ENCODE assay signal across 8 cellular contexts in the genomic region with DNA sequence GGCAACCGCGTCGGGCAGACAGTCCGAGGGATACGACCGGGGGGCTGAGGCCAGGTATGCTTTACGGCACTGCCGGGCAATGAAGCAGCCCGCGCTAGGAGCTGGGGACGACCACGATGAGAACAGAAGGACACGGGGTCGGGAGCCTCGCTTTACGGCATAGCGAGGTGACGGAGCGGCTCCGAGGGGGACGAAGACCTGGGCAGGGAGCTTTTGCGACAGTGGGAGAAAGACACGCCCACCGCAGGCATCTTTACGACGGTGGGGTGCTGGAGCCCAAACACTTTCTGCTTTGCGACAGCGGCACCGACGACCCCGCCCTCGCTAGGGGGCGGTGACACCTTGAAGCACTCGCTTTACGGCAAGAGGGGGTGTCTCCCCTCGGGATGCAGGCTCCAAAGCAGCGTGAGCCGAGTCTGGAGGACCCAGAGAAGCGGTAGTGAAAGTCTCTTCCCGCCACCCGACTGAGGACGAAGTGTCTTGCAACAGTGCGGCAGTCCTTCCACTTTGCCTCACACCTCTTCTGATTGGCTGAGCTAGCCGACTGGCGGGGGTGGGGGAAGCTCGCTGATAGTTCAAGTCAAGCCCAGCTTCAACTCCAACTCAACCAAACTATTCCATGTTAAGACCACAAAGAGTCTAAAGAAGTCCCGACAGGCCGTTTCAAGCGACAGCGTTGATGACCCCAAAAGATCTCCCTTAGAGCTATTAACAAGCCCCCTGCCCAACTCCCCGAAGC. TPM values are rescaled to one million over a fixed set of nuclear protein-coding genes. Genes with fewer than 3 reads are reported as not detected.
DNase-seq lines count a peak whose midpoint lies in the region; ATAC-seq and TF ChIP-seq lines count a peak whose summit lies in the region.

No MANE protein-coding gene starts in this region.

- no peak for TF ChIP-seq CTCF in PC-9 (conservative IDR thresholded peaks at IDR 0.05)

- BruUV-seq in PC-9 (replicated peaks; lab: Mats Ljungman, UMichigan) = TSS peak; percentile 94

- H2AFZ ChIP-seq in PC-9 = peak overlapping the region; percentile 90

- CTCF ChIA-PET in PC-9 (lab: Charles Lee) = interaction anchor here (0.5 to 1.3 kb wide), 7 partner anchors 13 to 679 kb away, joined by 3 to 11 read pairs (median 3); no protein-coding TSS in a partner anchor

- H3F3A ChIP-seq in PC-9 (ENCODE audit: insufficient read depth, low read depth) = peaks cover 9% of the 10 kb centered on the region; the same call in 1 of the 2 replicates

- H3K27me3 Mint-ChIP-seq in activated T-cell treated with anti-CD3 and anti-CD28 coated beads, Interleukin-2, amount 50 U/mL, for 4 hours (ENCODE audit: low read depth) = no peaks in the 10 kb centered on the region

- TF ChIP-seq POLR2A in erythroblast (IDR thresholded peaks at IDR 0.05; ENCODE audit: low read length) = peak; percentile 63

- peaks cover 3% of the 10 kb centered on the region for H3K36me3 Mint-ChIP-seq in activated T-cell treated with anti-CD3 and anti-CD28 coated beads, Interleukin-2, amount 50 U/mL, for 4 hours (ENCODE audit: insufficient read depth)

- peak overlapping the region; percentile 79 to 89 for H3K9ac ChIP-seq in mucosa of rectum (ENCODE audit: low read depth in 1 of 2, low read length in 2 of 2)

- H3K4me1 Mint-ChIP-seq in activated T-cell treated with anti-CD3 and anti-CD28 coated beads, Interleukin-2, amount 50 U/mL, for 4 hours (ENCODE audit: low read depth) = peaks cover 38% of the 10 kb centered on the region

- H3K4me2 ChIP-seq in PC-9 = peak overlapping the region; percentile 96

- peak; percentile 41 for ATAC-seq in GM21619 (IDR thresholded peaks at IDR 0.05; ENCODE audit: unreplicated experiment)
- peak; percentile 65 to 72 for ATAC-seq in activated T-cell treated with anti-CD3 and anti-CD28 coated beads, Interleukin-2, amount 50 U/mL, for 4 hours

- H3K9me3 ChIP-seq in PC-9 (ENCODE audit: insufficient read depth, low read depth) (no peaks in the 10 kb centered on the region), mucosa of rectum (ENCODE audit: control insufficient read depth in 2 of 2, low read length in 2 of 2) (no peaks in the 10 kb centered on the region)

- DNase-seq in DMS153 treated with DMSO at 0.1 percent for 48 hours (lab: John Stamatoyannopoulos, UW; ENCODE audit: unreplicated experiment) (peak; percentile 60), KBM-7 (peak; percentile 99), PC-9 (peak; percentile 94 to 98), erythroblast (lab: John Stamatoyannopoulos, UW) (peak; percentile 99 to 100)
- DNase-seq in activated T-cell treated with anti-CD3 and anti-CD28 coated beads, Interleukin-2, amount 50 U/mL, for 4 hours = peak; percentile 93
- DNase-seq in stimulated activated CD8-positive, alpha-beta memory T cell treated with anti-CD3 and anti-CD28 coated beads, Interleukin-4, amount 100 ng/mL, for 4 hours (ENCODE audit: low read depth in 2 of 2, low spot score in 1 of 2) = peak; percentile 91 to 94

- H3K27me3 ChIP-seq in PC-9 (ENCODE audit: insufficient read depth, low read depth) = no peaks in the 10 kb centered on the region
- no peaks in the 10 kb centered on the region for H3K27me3 ChIP-seq in mucosa of rectum (ENCODE audit: control insufficient read depth in 2 of 2, insufficient read depth in 2 of 2, low read length in 2 of 2)

- H3K27ac ChIP-seq in PC-9 (peak overlapping the region; percentile 67), mucosa of rectum (ENCODE audit: low read depth in 2 of 2, low read length in 2 of 2) (peak overlapping the region; percentile 92 to 96)

- H3K9me3 Mint-ChIP-seq in activated T-cell treated with anti-CD3 and anti-CD28 coated beads, Interleukin-2, amount 50 U/mL, for 4 hours = no peaks in the 10 kb centered on the region

- POLR2A ChIA-PET in PC-9 (lab: Charles Lee; ENCODE audit: unreplicated experiment) = interaction anchor here (0.5 to 1.1 kb wide), 21 partner anchors 9 to 823 kb away, joined by 3 to 16 read pairs (median 5); a partner anchor contains a TSS

- no peaks in the 10 kb centered on the region for H3K36me3 ChIP-seq in PC-9 (ENCODE audit: low read depth)
- H3K36me3 ChIP-seq in mucosa of rectum (ENCODE audit: control insufficient read depth in 2 of 2, insufficient read depth in 2 of 2, low read length in 2 of 2) = peaks cover 3 to 20% of the 10 kb centered on the region in 2 donors

- H3K79me2 ChIP-seq in PC-9 (ENCODE audit: low read depth) = peaks cover 25% of the 10 kb centered on the region

- H3K4me1 ChIP-seq in PC-9 (replicated peaks; ENCODE audit: insufficient read depth) (peaks cover 16% of the 10 kb centered on the region), mucosa of rectum (ENCODE audit: control insufficient read depth in 2 of 2, insufficient read depth in 2 of 2, low read length in 2 of 2) (peaks cover 7 to 23% of the 10 kb centered on the region in 2 donors)

- in situ Hi-C loops in KBM-7 (cut with MboI; ENCODE audit: low pct_unique_long_range_greater_than_20kb, low sequenced_read_pairs) = loop anchor here (25.0 kb wide), 1 partner anchor 292 kb away; a partner anchor contains a TSS

- no peaks in the 10 kb centered on the region for H3K9me2 ChIP-seq in PC-9 (ENCODE audit: insufficient read depth)

- H3K4me3 ChIP-seq in PC-9 (peak overlapping the region; percentile 100), mucosa of rectum (ENCODE audit: low read length in 2 of 2) (peak overlapping the region; percentile 95 to 97)

- peak overlapping the region; percentile 98 for H3K4me3 Mint-ChIP-seq in activated T-cell treated with anti-CD3 and anti-CD28 coated beads, Interleukin-2, amount 50 U/mL, for 4 hours

- no peaks in the 10 kb centered on the region for H4K20me1 ChIP-seq in PC-9 (ENCODE audit: insufficient read depth)

- intact Hi-C loops in PC-9 (cut with micrococcal nuclease; ENCODE audit: unreplicated experiment) = loop anchor here (2.0 kb wide), 1 partner anchor 21 kb away; no protein-coding TSS in a partner anchor

RNA-seq across cellular contexts. Expression of a gene that starts 0.4 kb away (rescaled TPM):
- total RNA-seq in PC-9 (2021) = 46.5 and 57.9 TPM in 2 replicates
- total RNA-seq in activated T-cell treated with anti-CD3 and anti-CD28 coated beads, Interleukin-2, amount 50 U/mL, for 4 hours = 10 to 100 TPM; 73.1 to 88.0 (median 82.4) TPM

RNA-seq across cellular contexts. Expression of a gene that starts 6.8 kb away (rescaled TPM):
- 10.9 and 28.5 TPM in 2 replicates for total RNA-seq in PC-9 (2021)
- total RNA-seq in activated T-cell treated with anti-CD3 and anti-CD28 coated beads, Interleukin-2, amount 50 U/mL, for 4 hours = 100 to 1,000 TPM; 119 to 126 (median 123) TPM

RNA-seq across cellular contexts. Expression of a gene that starts 14.4 kb away (rescaled TPM):
- total RNA-seq in PC-9 (2021) = 43.5 and 61.3 TPM in 2 replicates
- 10 to 100 TPM; 80.6 to 92.8 (median 87.1) TPM for total RNA-seq in activated T-cell treated with anti-CD3 and anti-CD28 coated beads, Interleukin-2, amount 50 U/mL, for 4 hours

RNA-seq across cellular contexts. Expression of a gene that starts 22.1 kb away (rescaled TPM):
- 806 and 1,298 TPM in 2 replicates for total RNA-seq in PC-9 (2021)
- total RNA-seq in activated T-cell treated with anti-CD3 and anti-CD28 coated beads, Interleukin-2, amount 50 U/mL, for 4 hours = 1,000 to 10,000 TPM; 1,821 to 1,965 (median 1,822) TPM

RNA-seq across cellular contexts. Expression of a gene that starts 22.4 kb away (rescaled TPM):
- 16.4 and 18.3 TPM in 2 replicates for total RNA-seq in PC-9 (2021)
- total RNA-seq in activated T-cell treated with anti-CD3 and anti-CD28 coated beads, Interleukin-2, amount 50 U/mL, for 4 hours = 1 to 10 TPM; 1.6 to 2.3 (median 1.6) TPM

Comparison
In these comparisons a context has a peak if more than half of its experiments do, and no peak if none do; other contexts are left out.
1. Peak in every context shown above with its lines: DNase-seq, ATAC-seq, H3K4me3 ChIP-seq and H3K27ac ChIP-seq.